23 cellular contexts compared by ENCODE assay signal in the genomic region with DNA sequence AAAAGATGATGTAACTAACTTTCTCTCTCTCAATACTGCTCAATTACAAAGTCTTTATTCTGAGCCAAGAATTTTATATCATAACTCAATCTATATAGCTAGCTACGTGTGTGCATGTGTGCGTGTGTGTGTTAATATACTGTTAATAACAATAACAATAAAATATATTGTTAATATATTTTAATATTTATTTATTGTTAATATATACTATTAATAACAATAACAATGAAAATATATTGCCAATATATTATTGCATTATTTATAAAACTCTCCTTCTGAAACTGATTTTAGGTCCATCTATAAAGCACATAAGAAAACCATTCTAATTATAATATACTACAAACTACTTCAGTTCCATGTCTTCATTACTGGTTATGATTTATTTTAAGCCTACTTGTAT.
"Had no signal": no experiment of that assay in that cellular context is flagged by ENCODE, and none has a peak within 500 bp of the region (broad histone marks: within the 10 kb centered on the region; RNA-seq: fewer than 3 reads in every experiment).

No MANE protein-coding gene starts in this region.

- H3K27ac Mint-ChIP-seq: naive thymus-derived CD8-positive, alpha-beta T cell; nephron; stimulated activated effector memory CD8-positive, alpha-beta T cell treated with anti-CD3 and anti-CD28 coated beads, Interleukin-12 subunit alpha, Interleukin-12 subunit beta, amount 100 ng/mL, for 72 hours; stimulated activated naive CD8-positive, alpha-beta T cell treated with anti-CD3 and anti-CD28 coated beads, Interleukin-15, Interleukin-2, amounts not matched to agents 100 ng/mL and 50 ng/mL, for 24 hours; type B pancreatic cell had no signal

- H3K4me1 Mint-ChIP-seq: nephron; neural crest cell; stimulated activated effector memory CD8-positive, alpha-beta T cell treated with anti-CD3 and anti-CD28 coated beads, Interleukin-12 subunit alpha, Interleukin-12 subunit beta, amount 100 ng/mL, for 72 hours had no signal

- H3K4me3 Mint-ChIP-seq: naive thymus-derived CD8-positive, alpha-beta T cell; nephron; neural crest cell; stimulated activated effector memory CD8-positive, alpha-beta T cell treated with anti-CD3 and anti-CD28 coated beads, Interleukin-12 subunit alpha, Interleukin-12 subunit beta, amount 100 ng/mL, for 72 hours; stimulated activated naive CD8-positive, alpha-beta T cell treated with anti-CD3 and anti-CD28 coated beads, Interleukin-15, Interleukin-2, amounts not matched to agents 100 ng/mL and 50 ng/mL, for 24 hours; type B pancreatic cell had no signal

- ATAC-seq: left colon; left lung; lower lobe of right lung; naive thymus-derived CD8-positive, alpha-beta T cell; pancreas; right cardiac atrium; sciatic nerve; stimulated activated effector memory CD8-positive, alpha-beta T cell treated with anti-CD3 and anti-CD28 coated beads, Interleukin-12 subunit alpha, Interleukin-12 subunit beta, amount 100 ng/mL, for 72 hours had no signal

- DNase-seq: left colon; left lung; lower lobe of right lung; mammary epithelial cell; mesenchymal stem cell; naive thymus-derived CD8-positive, alpha-beta T cell; nucleus accumbens; pancreas; posterior cingulate gyrus; retina; right cardiac atrium; spleen; stimulated activated CD4-positive, alpha-beta T cell treated with anti-CD3 and anti-CD28 coated beads, Interleukin-4, amount 100 ng/mL, for 24 hours; stimulated activated naive CD4-positive, alpha-beta T cell; substantia nigra; uterus had no signal

- FAIRE-seq: keratinocyte, pancreas had no signal

- H3K36me3 Mint-ChIP-seq: stimulated activated effector memory CD8-positive, alpha-beta T cell treated with anti-CD3 and anti-CD28 coated beads, Interleukin-12 subunit alpha, Interleukin-12 subunit beta, amount 100 ng/mL, for 72 hours had no signal

- H3K9me3 Mint-ChIP-seq: naive thymus-derived CD8-positive, alpha-beta T cell; nephron; neural crest cell; stimulated activated naive CD8-positive, alpha-beta T cell treated with anti-CD3 and anti-CD28 coated beads, Interleukin-15, Interleukin-2, amounts not matched to agents 100 ng/mL and 50 ng/mL, for 24 hours; type B pancreatic cell had no signal

- H3K27me3 Mint-ChIP-seq: stimulated activated naive CD8-positive, alpha-beta T cell treated with anti-CD3 and anti-CD28 coated beads, Interleukin-15, Interleukin-2, amounts not matched to agents 100 ng/mL and 50 ng/mL, for 24 hours; type B pancreatic cell had no signal
